Comparison of ENCODE assay signal across 23 cellular contexts in the genomic region with DNA sequence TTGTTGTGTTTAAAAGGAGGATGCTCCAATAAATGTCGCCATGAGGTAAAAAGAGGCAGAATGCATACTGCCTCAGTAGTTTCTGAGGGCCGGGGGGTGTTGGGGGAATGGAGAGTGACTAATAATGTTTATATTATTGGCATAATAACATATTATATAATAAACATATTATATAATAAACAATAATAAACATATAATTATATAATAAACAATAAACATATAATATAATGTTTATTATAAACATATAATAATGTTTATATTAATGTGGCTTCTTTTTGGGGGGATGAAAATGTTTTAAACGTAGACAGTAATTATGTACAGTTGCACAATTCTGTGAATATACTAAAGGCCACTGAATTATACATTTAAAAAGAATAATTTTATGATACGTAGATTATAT. TPM values are rescaled to one million over a fixed set of nuclear protein-coding genes. Genes with fewer than 3 reads are reported as not detected.
"Had no signal": no experiment of that assay in that cellular context is flagged by ENCODE, and none has a peak within 500 bp of the region (broad histone marks: within the 10 kb centered on the region; RNA-seq: fewer than 3 reads in every experiment).

No MANE protein-coding gene starts in this region.

- H3K27me3 ChIP-seq: dorsolateral prefrontal cortex, esophagus muscularis mucosa, foreskin keratinocyte, gastroesophageal sphincter, heart left ventricle, hepatocyte, left lung had no signal

- H3K27ac Mint-ChIP-seq: immature natural killer cell, mesothelial cell of epicardium, naive B cell had no signal

- H3K4me1 Mint-ChIP-seq: immature natural killer cell, naive B cell had no signal

- H3K36me3 Mint-ChIP-seq: mesothelial cell of epicardium had no signal

- FAIRE-seq: endothelial cell of umbilical vein, frontal cortex had no signal

- H3K27ac ChIP-seq: coronary artery, dorsolateral prefrontal cortex, esophagus muscularis mucosa, foreskin keratinocyte, gastroesophageal sphincter, heart left ventricle, hepatocyte, left lung, lower lobe of right lung had no signal

- H3K4me3 Mint-ChIP-seq: immature natural killer cell, mesothelial cell of epicardium, naive B cell had no signal

- H3K4me1 ChIP-seq: esophagus muscularis mucosa, foreskin keratinocyte, gastroesophageal sphincter, heart left ventricle, left lung, lower lobe of right lung had no signal

- ATAC-seq: foreskin keratinocyte, gastroesophageal sphincter, heart left ventricle, left cardiac atrium, left lung, left ventricle myocardium superior, lower lobe of right lung, mucosa of descending colon had no signal

- H3K9me3 ChIP-seq: esophagus muscularis mucosa, gastroesophageal sphincter, heart left ventricle, left lung, lower lobe of right lung, mucosa of descending colon had no signal

- H3K27me3 Mint-ChIP-seq: naive B cell had no signal

- H3K4me3 ChIP-seq: coronary artery, dorsolateral prefrontal cortex, esophagus muscularis mucosa, gastroesophageal sphincter, heart left ventricle, hepatocyte, left lung, lower lobe of right lung, mucosa of descending colon had no signal

- H3K9me3 Mint-ChIP-seq: immature natural killer cell, mesothelial cell of epicardium, naive B cell had no signal

- DNase-seq: dermis blood vessel endothelial cell; dorsolateral prefrontal cortex; effector CD4-positive, alpha-beta T cell; effector memory CD4-positive, alpha-beta T cell; foreskin keratinocyte; heart left ventricle; hypothalamus; immature natural killer cell; islet precursor cell; left cardiac atrium; left lung; left ventricle myocardium superior; lower lobe of right lung; mesenchymal stem cell; mucosa of descending colon; naive B cell had no signal

RNA-seq across cellular contexts. Expression of a gene that starts 52.8 kb away (rescaled TPM):
- polyA plus RNA-seq: immature natural killer cell had no signal
